13 cellular contexts compared by ENCODE assay signal in genomic region chr2:55141572-55142413, GRCh38.
DNase-seq lines count a peak whose midpoint lies in the region; TF ChIP-seq lines count a peak whose summit lies in the region.
"Had no signal": no experiment of that assay in that cellular context is flagged by ENCODE, and none has a peak within 500 bp of the region (broad histone marks: within the 10 kb centered on the region; RNA-seq: fewer than 3 reads in every experiment).

No MANE protein-coding gene starts in this region.

- DNase-seq in DMS53 treated with DMSO at 0.1 percent for 48 hours (lab: John Stamatoyannopoulos, UW; ENCODE audit: unreplicated experiment) (peak; percentile 69), dermis blood vessel endothelial cell (peak; percentile 35), nephron progenitor cell (no peak), NCI-H2227 (lab: John Stamatoyannopoulos, UW; ENCODE audit: unreplicated experiment) (no peak), NCI-H345 treated with DMSO at 0.1 percent for 48 hours (lab: John Stamatoyannopoulos, UW; ENCODE audit: unreplicated experiment) (no peak)
- DNase-seq in stimulated activated CD4-positive, alpha-beta T cell treated with anti-CD3 and anti-CD28 coated beads, Interleukin-4, amount 100 ng/mL, for 24 hours, result no peak
- DNase-seq: GDM1; head of caudate nucleus; NCI-H1694; stimulated activated naive CD4-positive, alpha-beta T cell treated with Interleukin-2 at 50 U/mL for 16 hours had no signal

- TF ChIP-seq CTCF in nephron progenitor cell (IDR thresholded peaks at IDR 0.05), result no peak

- H3K36me3 Mint-ChIP-seq in nephron progenitor cell (ENCODE audit: low read depth), result no peaks in the 10 kb centered on the region
- H3K36me3 Mint-ChIP-seq: CD14-positive monocyte had no signal

- no peaks in the 10 kb centered on the region for H3K36me3 ChIP-seq in KOPT-K1 (ENCODE audit: insufficient read depth, low read length)

- H3K27ac ChIP-seq in KOPT-K1 (ENCODE audit: low read depth, low read length, poor library complexity, severe bottlenecking), result peak overlapping the region; percentile 47
- H3K27ac ChIP-seq: KMS-11 had no signal

- H3K4me3 Mint-ChIP-seq in nephron progenitor cell, result no peak overlapping the region
- H3K4me3 Mint-ChIP-seq: CD14-positive monocyte had no signal

- H3K4me1 Mint-ChIP-seq in nephron progenitor cell, result peaks cover 22% of the 10 kb centered on the region

- no peaks in the 10 kb centered on the region for H3K9me3 ChIP-seq in KOPT-K1 (ENCODE audit: insufficient read depth, low read length, poor library complexity, severe bottlenecking)

- H3K9me3 Mint-ChIP-seq in nephron progenitor cell, result peaks cover 6% of the 10 kb centered on the region

- peaks cover 5% of the 10 kb centered on the region for H3K27me3 Mint-ChIP-seq in nephron progenitor cell (ENCODE audit: low read depth, poor library complexity)

- H3K27ac Mint-ChIP-seq in nephron progenitor cell, result peak overlapping the region; percentile 53

Comparison
In these comparisons a context has a peak if more than half of its experiments do, and no peak if none do; other contexts are left out.
1. DNase-seq: peak in DMS53 treated with DMSO at 0.1 percent for 48 hours (single experiment) and dermis blood vessel endothelial cell (single experiment); none in nephron progenitor cell (single experiment), NCI-H2227 (single experiment), NCI-H345 treated with DMSO at 0.1 percent for 48 hours (single experiment) and stimulated activated CD4-positive, alpha-beta T cell treated with anti-CD3 and anti-CD28 coated beads, Interleukin-4, amount 100 ng/mL, for 24 hours (single experiment).